3 cellular contexts compared by ENCODE assay signal in genomic region chr2:39782591-39782990, GRCh38.
TF ChIP-seq lines count a peak whose summit lies in the region.

No MANE protein-coding gene starts in this region.

TF ChIP-seq in SK-N-SH, 30 proteins besides CTCF, POLR2A, EP300 and RAD21:
- TF ChIP-seq ZBTB33 (IDR thresholded peaks at IDR 0.05; ENCODE audit: borderline replicate concordance, low read depth) = no peak
- no peak for TF ChIP-seq USF1 (IDR thresholded peaks at IDR 0.05; ENCODE audit: borderline replicate concordance, low read depth)
- no peak for TF ChIP-seq MAX (IDR thresholded peaks at IDR 0.05; ENCODE audit: low read depth)
- no peak for TF ChIP-seq SIN3A (IDR thresholded peaks at IDR 0.05; ENCODE audit: borderline replicate concordance, low read depth, low read length)
- no peak for TF ChIP-seq NRF1 (IDR thresholded peaks at IDR 0.05; ENCODE audit: low read depth, low read length)
- no peak for TF ChIP-seq TEAD4 (IDR thresholded peaks at IDR 0.05; ENCODE audit: borderline replicate concordance, insufficient read depth)
- no peak for TF ChIP-seq NFIC (IDR thresholded peaks at IDR 0.05; ENCODE audit: borderline replicate concordance)
- TF ChIP-seq POLR2AphosphoS5 (IDR thresholded peaks at IDR 0.05; ENCODE audit: low read depth, low read length) = no peak
- no peak for TF ChIP-seq CHD2 (IDR thresholded peaks at IDR 0.05; ENCODE audit: low read length, partially characterized antibody)
- TF ChIP-seq YY1 (IDR thresholded peaks at IDR 0.05; ENCODE audit: low read depth) = no peak
- TF ChIP-seq FOXM1 (IDR thresholded peaks at IDR 0.05; ENCODE audit: low read depth) = no peak
TF ChIP-seq in SK-N-SH: peak in this region for 0.

TF ChIP-seq in SK-N-SH treated with all-trans-retinoic acid at 6 μM for 48 hours, 23 proteins besides CTCF, POLR2A, EP300 and RAD21:
- TF ChIP-seq CSDC2 (CRISPR knock-in tag; IDR thresholded peaks at IDR 0.05) (no peak), ZFP30 (CRISPR knock-in tag; IDR thresholded peaks at IDR 0.05) (no peak), ARNTL (CRISPR knock-in tag; IDR thresholded peaks at IDR 0.05; ENCODE audit: borderline replicate concordance, low read depth) (no peak), OSR1 (CRISPR knock-in tag; IDR thresholded peaks at IDR 0.05) (no peak), ISL1 (CRISPR knock-in tag; IDR thresholded peaks at IDR 0.05) (no peak), TSHZ2 (CRISPR knock-in tag; IDR thresholded peaks at IDR 0.05) (no peak), ZFP3 (CRISPR knock-in tag; IDR thresholded peaks at IDR 0.05) (no peak)

TF ChIP-seq in K562, 482 proteins besides CTCF, POLR2A, EP300 and RAD21:
- no peak for TF ChIP-seq HMGXB4 (CRISPR knock-in tag; IDR thresholded peaks at IDR 0.05)
- TF ChIP-seq ARID1B (IDR thresholded peaks at IDR 0.05) = 0 out of 2 replicates have a peak, but pooled peaks have one; percentile 6
- peak; percentile 16; the same call in 1 of the 2 replicates for TF ChIP-seq C11orf30 (IDR thresholded peaks at IDR 0.05; ENCODE audit: low read depth)
- no peak for TF ChIP-seq HMGN3 (IDR thresholded peaks at IDR 0.05; ENCODE audit: borderline replicate concordance, extremely low read depth, insufficient read length, low read depth, low read length)
- TF ChIP-seq ZNF282 (CRISPR knock-in tag; IDR thresholded peaks at IDR 0.05) = no peak
- TF ChIP-seq KLF16 (IDR thresholded peaks at IDR 0.05) = no peak
- TF ChIP-seq MAFG (tag; conservative IDR thresholded peaks at IDR 0.05) = 0 out of 2 replicates have a peak, but pooled peaks have one; percentile 6
- no peak for TF ChIP-seq ZNF134 (CRISPR knock-in tag; conservative IDR thresholded peaks at IDR 0.05)
- TF ChIP-seq RHOXF2B (CRISPR knock-in tag; conservative IDR thresholded peaks at IDR 0.05) = no peak
- TF ChIP-seq ZNF316 (IDR thresholded peaks at IDR 0.05) = peak; percentile 44; the same call in 1 of the 2 replicates
- TF ChIP-seq BACH1 (tag; IDR thresholded peaks at IDR 0.05) = peak; percentile 77
- 0 out of 2 replicates have a peak, but pooled peaks have one; percentile 22 for TF ChIP-seq EHMT2 (IDR thresholded peaks at IDR 0.05)
- TF ChIP-seq HDAC6 (IDR thresholded peaks at IDR 0.05; ENCODE audit: low read depth, low read length) = no peak
- 0 out of 2 replicates have a peak, but pooled peaks have one; percentile 14 for TF ChIP-seq SOX6 (IDR thresholded peaks at IDR 0.05)
- TF ChIP-seq HLTF (IDR thresholded peaks at IDR 0.05) = no peak
- TF ChIP-seq NONO (IDR thresholded peaks at IDR 0.05; ENCODE audit: low read depth in 2 of 2, low read length in 1 of 2) = no peak
- TF ChIP-seq KDM1A (IDR thresholded peaks at IDR 0.05) = no peak
- TF ChIP-seq MTF1 (CRISPR knock-in tag; IDR thresholded peaks at IDR 0.05; ENCODE audit: borderline replicate concordance) = no peak
- TF ChIP-seq ELF1 (tag; IDR thresholded peaks at IDR 0.05) = no peak
- TF ChIP-seq MAFF (IDR thresholded peaks at IDR 0.05; ENCODE audit: low read length) = no peak
- TF ChIP-seq HES1 (IDR thresholded peaks at IDR 0.05; ENCODE audit: low read depth) = no peak
- TF ChIP-seq EGR1 (conservative IDR thresholded peaks at IDR 0.05) = no peak
- no peak for TF ChIP-seq CREM (IDR thresholded peaks at IDR 0.05; ENCODE audit: low read depth)
- no peak for TF ChIP-seq FOXM1 (IDR thresholded peaks at IDR 0.05; ENCODE audit: low read depth)
- no peak for TF ChIP-seq FOXM1 (CRISPR knock-in tag; IDR thresholded peaks at IDR 0.05; ENCODE audit: low read depth)
- 0 out of 2 replicates have a peak, but pooled peaks have one; percentile 15 for TF ChIP-seq NFE2 (IDR thresholded peaks at IDR 0.05; ENCODE audit: low read depth)
- no peak for TF ChIP-seq NCOA2 (IDR thresholded peaks at IDR 0.05; ENCODE audit: partially characterized antibody in 2 of 2)
- no peak for TF ChIP-seq SNAPC5 (CRISPR knock-in tag; IDR thresholded peaks at IDR 0.05)
- no peak for TF ChIP-seq PHB (CRISPR knock-in tag; IDR thresholded peaks at IDR 0.05)
- no peak for TF ChIP-seq KDM2B (CRISPR knock-in tag; IDR thresholded peaks at IDR 0.05)
- no peak for TF ChIP-seq JUNB (CRISPR knock-in tag; conservative IDR thresholded peaks at IDR 0.05)
TF ChIP-seq in K562: peak in this region for 8.
